14 cellular contexts compared by ENCODE assay signal in the genomic region with DNA sequence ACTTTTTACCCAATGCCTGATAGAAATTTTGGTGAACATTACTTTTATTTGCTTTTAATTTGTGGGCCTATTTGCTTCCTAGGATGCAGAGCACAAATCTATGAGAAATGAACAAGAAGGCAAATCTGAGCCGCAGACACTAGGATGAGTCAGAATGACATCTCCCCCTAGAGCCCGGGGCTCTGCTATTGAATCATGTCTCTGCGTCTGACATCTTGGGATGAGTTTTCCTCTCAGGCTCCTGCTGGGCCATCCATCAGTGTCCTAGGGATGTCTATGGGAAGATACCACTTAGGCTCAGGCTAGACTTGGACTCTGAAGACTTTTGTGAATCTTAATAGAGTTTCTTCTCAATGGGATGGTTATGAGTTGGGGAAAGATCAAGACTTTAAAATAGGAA.
DNase-seq lines count a peak whose midpoint lies in the region; ATAC-seq, FAIRE-seq and TF ChIP-seq lines count a peak whose summit lies in the region.
"Had no signal": no experiment of that assay in that cellular context is flagged by ENCODE, and none has a peak within 500 bp of the region (broad histone marks: within the 10 kb centered on the region; RNA-seq: fewer than 3 reads in every experiment).

No MANE protein-coding gene starts in this region.

- POLR2A ChIA-PET in K562 (lab: Yijun Ruan, JAX) = interaction anchor here (1.2 kb wide), 1 partner anchor 11 kb away, joined by 4 read pairs; no protein-coding TSS in a partner anchor

- no peak overlapping the region for H2BK120ac ChIP-seq in mesendoderm (ENCODE audit: low read depth, low read length)

- no peaks in the 10 kb centered on the region; the same call in 2 of the 3 replicates for H3K36me3 ChIP-seq in K562 (ENCODE audit: control insufficient read depth, insufficient read depth, low read length)
- no peaks in the 10 kb centered on the region for H3K36me3 ChIP-seq in mesendoderm (ENCODE audit: control insufficient read depth, insufficient read depth, low read length)
- no peaks in the 10 kb centered on the region for H3K36me3 ChIP-seq in osteoblast (ENCODE audit: insufficient read depth, low read length)
- H3K36me3 ChIP-seq: stomach had no signal

- BruUV-seq in K562 (replicated peaks; lab: Mats Ljungman, UMichigan) = no TSS peak

- TF ChIP-seq POLR2A in NB4 (IDR thresholded peaks at IDR 0.05; ENCODE audit: extremely low read depth, insufficient read length) (no peak), K562 (conservative IDR thresholded peaks at IDR 0.05) (no peak)

- H3K4ac ChIP-seq in mesendoderm (ENCODE audit: low read depth, low read length) = no peak overlapping the region

- H3K9ac ChIP-seq in K562 (ENCODE audit: insufficient read depth in 1 of 2, low read depth in 2 of 2, low read length in 2 of 2) = no peak overlapping the region
- no peak overlapping the region for H3K9ac ChIP-seq in mesendoderm (ENCODE audit: low read length)

- no peak overlapping the region for H2BK15ac ChIP-seq in mesendoderm (replicated peaks; ENCODE audit: low read depth)

- no peaks in the 10 kb centered on the region for H3K27me3 ChIP-seq in K562 (ENCODE audit: control insufficient read depth in 2 of 2, insufficient read depth in 2 of 2, low read length in 2 of 2)
- H3K27me3 ChIP-seq in mesendoderm (ENCODE audit: insufficient read depth, low read length, poor library complexity) = no peaks in the 10 kb centered on the region
- no peaks in the 10 kb centered on the region for H3K27me3 ChIP-seq in osteoblast (ENCODE audit: insufficient read depth, low read length)
- H3K27me3 ChIP-seq: stomach had no signal

- in situ Hi-C loops in K562 (cut with MboI) = no loop called here

- H4K5ac ChIP-seq in mesendoderm (ENCODE audit: low read length) = no peak overlapping the region

- no peak for TF ChIP-seq EP300 in K562 (IDR thresholded peaks at IDR 0.05; ENCODE audit: low read length)

- H4K20me1 ChIP-seq in K562 (replicated peaks; ENCODE audit: control insufficient read depth, insufficient read depth, low read length) (no peaks in the 10 kb centered on the region), osteoblast (ENCODE audit: insufficient read depth, low read length) (no peaks in the 10 kb centered on the region)

- 40% methylated on average over 3 of the region's 3 CpGs for WGBS in K562 (ENCODE audit: insufficient coverage, low coverage, missing lambda C conversion rate)
- WGBS in mesendoderm (ENCODE audit: extremely low coverage, insufficient coverage, low lambda C conversion rate) = no CpG with 5 or more reads among the region's 3 CpGs

- no peak overlapping the region for H3K56ac ChIP-seq in mesendoderm (ENCODE audit: low read length)

- H2BK5ac ChIP-seq in mesendoderm (ENCODE audit: low read length) = no peak overlapping the region

- TF ChIP-seq RAD21 in K562 (CRISPR knock-in tag; conservative IDR thresholded peaks at IDR 0.05 in 1 of 2, IDR thresholded peaks at IDR 0.05 in 1 of 2) = no peak

- TF ChIP-seq CTCF in NB4 (IDR thresholded peaks at IDR 0.05; ENCODE audit: low read depth, low read length) (peak; percentile 10), K562 (IDR thresholded peaks at IDR 0.05 in 2 of 3, conservative IDR thresholded peaks at IDR 0.05 in 1 of 3; ENCODE audit: insufficient read depth in 2 of 3, low read depth in 1 of 3, low read length in 3 of 3) (no peak), osteoblast (IDR thresholded peaks at IDR 0.05; ENCODE audit: extremely low read depth, low read depth, low read length) (no peak)

- no peaks in the 10 kb centered on the region for H3K9me3 ChIP-seq in K562 (replicated peaks; ENCODE audit: control insufficient read depth, insufficient read depth, low read depth, low read length)
- no peaks in the 10 kb centered on the region for H3K9me3 ChIP-seq in osteoblast (ENCODE audit: low read depth, low read length)
- H3K9me3 ChIP-seq: mucosa of descending colon, stomach had no signal

- H4K8ac ChIP-seq in mesendoderm (ENCODE audit: low read depth, low read length) = no peak overlapping the region

- H3K4me3 ChIP-seq in NB4 (ENCODE audit: low read depth, low read length) = no peak overlapping the region
- no peak overlapping the region for H3K4me3 ChIP-seq in K562
- H3K4me3 ChIP-seq in mesendoderm (ENCODE audit: low read length) = no peak overlapping the region
- no peak overlapping the region for H3K4me3 ChIP-seq in osteoblast (ENCODE audit: insufficient read depth, low read length)
- H3K4me3 ChIP-seq: mucosa of descending colon, stomach had no signal

- CTCF ChIA-PET in K562 (lab: Yijun Ruan, JAX; ENCODE audit: low intra/inter-chr PET ratio) = no interaction called here

- H3K79me1 ChIP-seq in mesendoderm (ENCODE audit: low read length) = no peaks in the 10 kb centered on the region

- H3K4me2 ChIP-seq in K562 (ENCODE audit: insufficient read depth, low read length) (no peak overlapping the region), mesendoderm (ENCODE audit: low read length) (no peak overlapping the region), osteoblast (ENCODE audit: insufficient read depth, low read length) (no peak overlapping the region)

- H2AK5ac ChIP-seq in mesendoderm (ENCODE audit: low read length) = no peak overlapping the region

- intact Hi-C loops in K562 (cut with micrococcal nuclease) = no loop called here

- H3K79me2 ChIP-seq in K562 (ENCODE audit: control insufficient read depth, insufficient read depth, low read length) = 0 out of 3 replicates have a peak, but pooled peaks cover under 1% of the 10 kb centered on the region
- H3K79me2 ChIP-seq in mesendoderm (ENCODE audit: control insufficient read depth, insufficient read depth, low read length) = no peaks in the 10 kb centered on the region
- H3K79me2 ChIP-seq in osteoblast (ENCODE audit: insufficient read depth, low read length) = no peaks in the 10 kb centered on the region

- no peak overlapping the region for H3K18ac ChIP-seq in mesendoderm (ENCODE audit: low read length)

- H3K23ac ChIP-seq in mesendoderm (ENCODE audit: low read length) = no peak overlapping the region

- H3K27ac ChIP-seq in K562 (ENCODE audit: extremely low read depth, low read depth, low read length) (no peak overlapping the region), mesendoderm (ENCODE audit: low read depth, low read length) (no peak overlapping the region), osteoblast (ENCODE audit: low read depth, low read length) (no peak overlapping the region)
- H3K27ac ChIP-seq: C4-2B, stomach had no signal

- no peaks in the 10 kb centered on the region for H3K9me1 ChIP-seq in K562 (ENCODE audit: control insufficient read depth, insufficient read depth, low read length)

- H2AFZ ChIP-seq in K562 (ENCODE audit: low read depth, low read length) (no peak overlapping the region), osteoblast (ENCODE audit: low read length) (no peak overlapping the region)

- H3K4me1 ChIP-seq in K562 (replicated peaks in 1 of 2; ENCODE audit: control insufficient read depth in 2 of 2, insufficient read depth in 2 of 2, low read length in 2 of 2) (no peaks in the 10 kb centered on the region), mesendoderm (ENCODE audit: control insufficient read depth, low read depth, low read length) (no peaks in the 10 kb centered on the region), osteoblast (ENCODE audit: insufficient read depth, low read length) (no peaks in the 10 kb centered on the region)

- ATAC-seq in K562 (peak; percentile 59), GM18873 (IDR thresholded peaks at IDR 0.05; ENCODE audit: low FRiP score, unreplicated experiment) (no peak), HG02884 (IDR thresholded peaks at IDR 0.05; ENCODE audit: unreplicated experiment) (no peak)
- ATAC-seq: mucosa of descending colon had no signal

- DNase-seq in COLO829 (ENCODE audit: low spot score) (peak; percentile 82), NB4 (ENCODE audit: low read depth) (no peak), K562 (ENCODE audit: extremely low read depth in 1 of 4, low spot score in 3 of 4) (no peak), mesendoderm (peak; percentile 48), nucleus accumbens (lab: John Stamatoyannopoulos, UW) (no peak), osteoblast (ENCODE audit: insufficient read length, low spot score, missing footprints) (no peak)
- DNase-seq: activated CD4-positive, alpha-beta memory T cell treated with anti-CD3 and anti-CD28 coated beads for 36 hours; KG1; mucosa of descending colon; NCI-H2171; stomach had no signal

- no peak for FAIRE-seq in K562 (lab: Jason Lieb, UNC)

TF ChIP-seq in K562, 482 proteins besides CTCF, POLR2A, EP300 and RAD21:
- TF ChIP-seq MECOM (CRISPR knock-in tag; IDR thresholded peaks at IDR 0.05) (peak; percentile 55; the same call in 1 of the 2 replicates), MIER1 (IDR thresholded peaks at IDR 0.05; ENCODE audit: low read depth) (no peak), MEIS2 (IDR thresholded peaks at IDR 0.05; ENCODE audit: partially characterized antibody) (peak; percentile 19)
- TF ChIP-seq, protein P1, sequence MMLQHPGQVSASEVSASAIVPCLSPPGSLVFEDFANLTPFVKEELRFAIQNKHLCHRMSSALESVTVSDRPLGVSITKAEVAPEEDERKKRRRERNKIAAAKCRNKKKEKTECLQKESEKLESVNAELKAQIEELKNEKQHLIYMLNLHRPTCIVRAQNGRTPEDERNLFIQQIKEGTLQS (IDR thresholded peaks at IDR 0.05) = peak; percentile 18; the same call in 1 of the 2 replicates
- TF ChIP-seq, protein P1 (CRISPR knock-in tag; conservative IDR thresholded peaks at IDR 0.05) = no peak

Comparison
In these comparisons a context has a peak if more than half of its experiments do, and no peak if none do; other contexts are left out.
1. DNase-seq: peak in COLO829 (single experiment) and mesendoderm (single experiment); none in NB4 (single experiment), K562 (0 of 4), nucleus accumbens (0 of 56) and osteoblast (single experiment).